In genomic region chr2:175181104-175181876, GRCh38 we compare ENCODE assay signal across 8 cellular contexts. TPM values are rescaled to one million over a fixed set of nuclear protein-coding genes. Genes with fewer than 3 reads are reported as not detected.
A peak's percentile ranks its signal among the peaks of the same experiment; 100 is the strongest.
DNase-seq lines count a peak whose midpoint lies in the region; ATAC-seq and TF ChIP-seq lines count a peak whose summit lies in the region.

Gene ATP5MC3, minus strand, starts transcription at chr2:175181710. Its CDS starts 317 bp downstream, at chr2:175181393.

- TF ChIP-seq RAD21 in liver (IDR thresholded peaks at IDR 0.05), result no peak

- peaks cover 7 to 31% (median 24%) of the 10 kb centered on the region in 4 donors for H3K36me3 ChIP-seq in liver (ENCODE audit: control insufficient read depth in 4 of 4, insufficient read depth in 3 of 4, low read depth in 1 of 4, low read length in 3 of 4)

- H3K4me1 Mint-ChIP-seq in CD14-positive monocyte, result peaks cover 16% of the 10 kb centered on the region

- peak within 1 kb of the TSS; percentile 82 to 99 for H3K9ac ChIP-seq in liver (ENCODE audit: low read depth in 1 of 2, low read length in 2 of 2)

- no peak for TF ChIP-seq CTCF in CD14-positive monocyte (IDR thresholded peaks at IDR 0.05)
- no peak for TF ChIP-seq CTCF in liver (IDR thresholded peaks at IDR 0.05; ENCODE audit: low read depth, low read length, missing input control)

- no peaks in the 10 kb centered on the region for H3K27me3 Mint-ChIP-seq in CD14-positive monocyte (ENCODE audit: low read depth in 3 of 3)

- intact Hi-C loops in CD14-positive monocyte (cut with micrococcal nuclease), result no loop called here

- H3K4me3 ChIP-seq in liver (ENCODE audit: low read depth in 1 of 3, low read length in 3 of 3), result peak within 1 kb of the TSS; percentile 70 to 100 (median 72)

- peaks cover 0 to 9% (median 0%) of the 10 kb centered on the region in 4 donors for H3K4me1 ChIP-seq in liver (ENCODE audit: control insufficient read depth in 4 of 4, insufficient read depth in 4 of 4, low read length in 3 of 4)

- peak; percentile 87 for DNase-seq in CD14-positive monocyte (ENCODE audit: low spot score)
- peak; percentile 88 for DNase-seq in NCI-H748 treated with DMSO at 0.1 percent for 48 hours (lab: John Stamatoyannopoulos, UW)
- peak; percentile 88 to 90 for DNase-seq in activated CD4-positive, alpha-beta T cell treated with anti-CD3 and anti-CD28 coated beads, Interleukin-2, amount 50 U/mL, for 4 hours
- peak; percentile 89 for DNase-seq in dermis blood vessel endothelial cell
- peak; percentile 94 for DNase-seq in stimulated activated CD4-positive, alpha-beta T cell treated with anti-CD3 and anti-CD28 coated beads, Interleukin-4, amount 100 ng/mL, for 24 hours

- WGBS in liver, result under 1% methylated on average over 53 of the region's 53 CpGs

- peak within 1 kb of the TSS; percentile 90 to 97 for H3K27ac ChIP-seq in liver (ENCODE audit: low read depth in 1 of 2, low read length in 2 of 2)

- peak within 1 kb of the TSS; percentile 87 to 96 for H3K4me3 Mint-ChIP-seq in CD14-positive monocyte

- peak within 1 kb of the TSS; percentile 88 to 95 (median 93) for H3K27ac Mint-ChIP-seq in CD14-positive monocyte

- ATAC-seq in GM19351 (IDR thresholded peaks at IDR 0.05; ENCODE audit: unreplicated experiment) (peak; percentile 85), HG03521 (IDR thresholded peaks at IDR 0.05; ENCODE audit: unreplicated experiment) (peak; percentile 86)

- H3K9me3 ChIP-seq in liver (ENCODE audit: control insufficient read depth in 4 of 4, low read length in 3 of 4), result no peaks in the 10 kb centered on the region

- no peaks in the 10 kb centered on the region for H3K27me3 ChIP-seq in liver (ENCODE audit: control insufficient read depth in 4 of 4, insufficient read depth in 4 of 4, low read length in 3 of 4)

- peaks cover 0 to 4% (median 2%) of the 10 kb centered on the region in 7 donors for H3K9me3 Mint-ChIP-seq in CD14-positive monocyte

- peaks cover 35% of the 10 kb centered on the region in 2 donors for H3K36me3 Mint-ChIP-seq in CD14-positive monocyte

TF ChIP-seq in liver, 16 proteins besides CTCF, POLR2A, EP300 and RAD21:
- TF ChIP-seq ZBTB33 (IDR thresholded peaks at IDR 0.05) (peak; percentile 88), YY1 (IDR thresholded peaks at IDR 0.05) (peak; percentile 68), GABPA (IDR thresholded peaks at IDR 0.05 in 1 of 2, conservative IDR thresholded peaks at IDR 0.05 in 1 of 2) (peak in 1 of 2 donors; percentile 24), JUND (IDR thresholded peaks at IDR 0.05) (peak in 1 of 2 donors; percentile 32), NR2F2 (IDR thresholded peaks at IDR 0.05) (peak; percentile 97), ATF3 (IDR thresholded peaks at IDR 0.05) (no peak), FOXA1 (IDR thresholded peaks at IDR 0.05) (no peak), SP1 (IDR thresholded peaks at IDR 0.05) (peak; percentile 64), HNF4A (conservative IDR thresholded peaks at IDR 0.05) (peak; percentile 57 to 83), HNF4G (IDR thresholded peaks at IDR 0.05) (no peak), REST (IDR thresholded peaks at IDR 0.05) (peak; percentile 73), RXRA (IDR thresholded peaks at IDR 0.05) (peak; percentile 74 to 88)

RNA-seq across cellular contexts. Expression of gene ATP5MC3, which starts in this region (rescaled TPM):
- polyA plus RNA-seq in CD14-positive monocyte (100 to 1,000 TPM; 493 to 533 TPM), liver (100 to 1,000 TPM; 352 to 403 TPM)
- total RNA-seq in dermis blood vessel endothelial cell (84.7 and 98.7 TPM in 2 replicates), liver (100 to 1,000 TPM in 1 of 2 donors, 10 to 100 TPM in 1; 95.2 to 102 TPM)

Comparison
In these comparisons a context has a peak if more than half of its experiments do, and no peak if none do; other contexts are left out.
1. Peak in every context shown above with its lines: DNase-seq, ATAC-seq, H3K4me3 ChIP-seq and H3K27ac ChIP-seq.